In the genomic region with DNA sequence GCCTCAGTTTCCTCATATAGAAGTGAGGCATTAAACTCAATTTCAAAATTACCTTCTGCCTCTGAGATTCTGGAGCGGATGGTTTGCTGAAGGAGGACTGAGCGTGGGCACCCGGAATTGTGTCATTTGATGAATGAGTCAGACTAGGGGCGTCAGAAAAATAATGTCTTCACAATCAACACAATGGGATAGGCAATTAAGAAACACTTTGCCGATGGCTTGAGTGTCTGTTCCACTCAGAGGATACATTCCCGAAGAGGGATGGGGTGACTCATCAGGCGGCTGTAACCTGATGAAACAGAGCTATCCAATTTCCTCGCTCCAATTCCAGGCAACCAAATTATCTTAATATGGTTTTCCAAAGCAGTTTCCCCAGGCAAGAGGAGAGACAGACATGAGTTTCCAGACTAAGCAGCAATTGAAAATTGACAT, we compare ENCODE assay signal across 1 cellular context.
TF ChIP-seq lines count a peak whose summit lies in the region.

No MANE protein-coding gene starts in this region.

TF ChIP-seq in HEK293T, 16 proteins besides CTCF, POLR2A, EP300 and RAD21 (continued from another document):
- TF ChIP-seq, protein P1, sequence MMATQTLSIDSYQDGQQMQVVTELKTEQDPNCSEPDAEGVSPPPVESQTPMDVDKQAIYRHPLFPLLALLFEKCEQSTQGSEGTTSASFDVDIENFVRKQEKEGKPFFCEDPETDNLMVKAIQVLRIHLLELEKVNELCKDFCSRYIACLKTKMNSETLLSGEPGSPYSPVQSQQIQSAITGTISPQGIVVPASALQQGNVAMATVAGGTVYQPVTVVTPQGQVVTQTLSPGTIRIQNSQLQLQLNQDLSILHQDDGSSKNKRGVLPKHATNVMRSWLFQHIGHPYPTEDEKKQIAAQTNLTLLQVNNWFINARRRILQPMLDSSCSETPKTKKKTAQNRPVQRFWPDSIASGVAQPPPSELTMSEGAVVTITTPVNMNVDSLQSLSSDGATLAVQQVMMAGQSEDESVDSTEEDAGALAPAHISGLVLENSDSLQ (IDR thresholded peaks at IDR 0.05): no peak
- TF ChIP-seq TARDBP (IDR thresholded peaks at IDR 0.05) (no peak), SP1 (IDR thresholded peaks at IDR 0.05) (no peak), ZNF384 (IDR thresholded peaks at IDR 0.05) (no peak), L3MBTL2 (conservative IDR thresholded peaks at IDR 0.05) (no peak)
